ENCODE assay signal across 1 cellular context in the genomic region with DNA sequence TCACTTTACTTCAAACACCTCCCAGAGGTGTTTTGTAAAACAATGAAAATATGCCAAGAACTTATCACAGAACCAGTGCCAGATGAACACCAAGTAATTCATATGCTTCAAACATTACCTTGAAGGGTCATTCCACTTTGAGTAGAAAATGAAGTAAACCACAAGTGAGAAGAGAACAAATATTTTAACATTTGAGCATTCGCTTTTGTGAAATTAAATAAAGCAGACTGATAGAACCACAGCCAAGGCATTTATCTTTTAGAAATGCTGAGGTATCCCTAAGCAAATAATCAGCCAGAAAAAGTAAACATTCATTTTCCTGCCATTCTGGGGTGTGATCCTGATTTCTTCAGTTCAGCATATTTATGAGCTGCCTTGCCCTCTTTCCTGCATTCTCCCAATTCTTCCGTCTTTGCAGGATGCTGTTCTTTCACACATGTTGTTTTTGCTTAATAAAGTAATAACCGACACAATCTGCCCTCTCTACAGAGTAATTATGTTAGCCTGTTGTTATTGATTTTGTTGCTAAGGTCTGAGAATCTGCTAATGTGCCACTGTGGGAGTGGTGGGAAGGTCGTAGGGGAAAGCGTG.
TF ChIP-seq lines count a peak whose summit lies in the region.

No MANE protein-coding gene starts in this region.

TF ChIP-seq in GM23338, 12 proteins besides CTCF, POLR2A, EP300 and RAD21:
- TF ChIP-seq, protein P1, sequence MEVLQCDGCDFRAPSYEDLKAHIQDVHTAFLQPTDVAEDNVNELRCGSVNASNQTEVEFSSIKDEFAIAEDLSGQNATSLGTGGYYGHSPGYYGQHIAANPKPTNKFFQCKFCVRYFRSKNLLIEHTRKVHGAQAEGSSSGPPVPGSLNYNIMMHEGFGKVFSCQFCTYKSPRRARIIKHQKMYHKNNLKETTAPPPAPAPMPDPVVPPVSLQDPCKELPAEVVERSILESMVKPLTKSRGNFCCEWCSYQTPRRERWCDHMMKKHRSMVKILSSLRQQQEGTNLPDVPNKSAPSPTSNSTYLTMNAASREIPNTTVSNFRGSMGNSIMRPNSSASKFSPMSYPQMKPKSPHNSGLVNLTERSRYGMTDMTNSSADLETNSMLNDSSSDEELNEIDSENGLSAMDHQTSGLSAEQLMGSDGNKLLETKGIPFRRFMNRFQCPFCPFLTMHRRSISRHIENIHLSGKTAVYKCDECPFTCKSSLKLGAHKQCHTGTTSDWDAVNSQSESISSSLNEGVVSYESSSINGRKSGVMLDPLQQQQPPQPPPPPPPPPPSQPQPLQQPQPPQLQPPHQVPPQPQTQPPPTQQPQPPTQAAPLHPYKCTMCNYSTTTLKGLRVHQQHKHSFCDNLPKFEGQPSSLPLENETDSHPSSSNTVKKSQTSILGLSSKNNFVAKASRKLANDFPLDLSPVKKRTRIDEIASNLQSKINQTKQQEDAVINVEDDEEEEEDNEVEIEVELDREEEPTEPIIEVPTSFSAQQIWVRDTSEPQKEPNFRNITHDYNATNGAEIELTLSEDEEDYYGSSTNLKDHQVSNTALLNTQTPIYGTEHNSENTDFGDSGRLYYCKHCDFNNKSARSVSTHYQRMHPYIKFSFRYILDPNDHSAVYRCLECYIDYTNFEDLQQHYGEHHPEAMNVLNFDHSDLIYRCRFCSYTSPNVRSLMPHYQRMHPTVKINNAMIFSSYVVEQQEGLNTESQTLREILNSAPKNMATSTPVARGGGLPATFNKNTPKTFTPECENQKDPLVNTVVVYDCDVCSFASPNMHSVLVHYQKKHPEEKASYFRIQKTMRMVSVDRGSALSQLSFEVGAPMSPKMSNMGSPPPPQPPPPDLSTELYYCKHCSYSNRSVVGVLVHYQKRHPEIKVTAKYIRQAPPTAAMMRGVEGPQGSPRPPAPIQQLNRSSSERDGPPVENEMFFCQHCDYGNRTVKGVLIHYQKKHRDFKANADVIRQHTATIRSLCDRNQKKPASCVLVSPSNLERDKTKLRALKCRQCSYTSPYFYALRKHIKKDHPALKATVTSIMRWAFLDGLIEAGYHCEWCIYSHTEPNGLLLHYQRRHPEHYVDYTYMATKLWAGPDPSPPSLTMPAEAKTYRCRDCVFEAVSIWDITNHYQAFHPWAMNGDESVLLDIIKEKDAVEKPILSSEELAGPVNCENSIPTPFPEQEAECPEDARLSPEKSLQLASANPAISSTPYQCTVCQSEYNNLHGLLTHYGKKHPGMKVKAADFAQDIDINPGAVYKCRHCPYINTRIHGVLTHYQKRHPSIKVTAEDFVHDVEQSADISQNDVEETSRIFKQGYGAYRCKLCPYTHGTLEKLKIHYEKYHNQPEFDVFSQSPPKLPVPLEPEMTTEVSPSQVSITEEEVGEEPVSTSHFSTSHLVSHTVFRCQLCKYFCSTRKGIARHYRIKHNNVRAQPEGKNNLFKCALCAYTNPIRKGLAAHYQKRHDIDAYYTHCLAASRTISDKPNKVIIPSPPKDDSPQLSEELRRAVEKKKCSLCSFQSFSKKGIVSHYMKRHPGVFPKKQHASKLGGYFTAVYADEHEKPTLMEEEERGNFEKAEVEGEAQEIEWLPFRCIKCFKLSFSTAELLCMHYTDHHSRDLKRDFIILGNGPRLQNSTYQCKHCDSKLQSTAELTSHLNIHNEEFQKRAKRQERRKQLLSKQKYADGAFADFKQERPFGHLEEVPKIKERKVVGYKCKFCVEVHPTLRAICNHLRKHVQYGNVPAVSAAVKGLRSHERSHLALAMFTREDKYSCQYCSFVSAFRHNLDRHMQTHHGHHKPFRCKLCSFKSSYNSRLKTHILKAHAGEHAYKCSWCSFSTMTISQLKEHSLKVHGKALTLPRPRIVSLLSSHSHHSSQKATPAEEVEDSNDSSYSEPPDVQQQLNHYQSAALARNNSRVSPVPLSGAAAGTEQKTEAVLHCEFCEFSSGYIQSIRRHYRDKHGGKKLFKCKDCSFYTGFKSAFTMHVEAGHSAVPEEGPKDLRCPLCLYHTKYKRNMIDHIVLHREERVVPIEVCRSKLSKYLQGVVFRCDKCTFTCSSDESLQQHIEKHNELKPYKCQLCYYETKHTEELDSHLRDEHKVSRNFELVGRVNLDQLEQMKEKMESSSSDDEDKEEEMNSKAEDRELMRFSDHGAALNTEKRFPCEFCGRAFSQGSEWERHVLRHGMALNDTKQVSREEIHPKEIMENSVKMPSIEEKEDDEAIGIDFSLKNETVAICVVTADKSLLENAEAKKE (CRISPR knock-in tag; IDR thresholded peaks at IDR 0.05): no peak
- no peak for TF ChIP-seq JUNB (IDR thresholded peaks at IDR 0.05; ENCODE audit: unreplicated experiment)
- TF ChIP-seq, protein P2, sequence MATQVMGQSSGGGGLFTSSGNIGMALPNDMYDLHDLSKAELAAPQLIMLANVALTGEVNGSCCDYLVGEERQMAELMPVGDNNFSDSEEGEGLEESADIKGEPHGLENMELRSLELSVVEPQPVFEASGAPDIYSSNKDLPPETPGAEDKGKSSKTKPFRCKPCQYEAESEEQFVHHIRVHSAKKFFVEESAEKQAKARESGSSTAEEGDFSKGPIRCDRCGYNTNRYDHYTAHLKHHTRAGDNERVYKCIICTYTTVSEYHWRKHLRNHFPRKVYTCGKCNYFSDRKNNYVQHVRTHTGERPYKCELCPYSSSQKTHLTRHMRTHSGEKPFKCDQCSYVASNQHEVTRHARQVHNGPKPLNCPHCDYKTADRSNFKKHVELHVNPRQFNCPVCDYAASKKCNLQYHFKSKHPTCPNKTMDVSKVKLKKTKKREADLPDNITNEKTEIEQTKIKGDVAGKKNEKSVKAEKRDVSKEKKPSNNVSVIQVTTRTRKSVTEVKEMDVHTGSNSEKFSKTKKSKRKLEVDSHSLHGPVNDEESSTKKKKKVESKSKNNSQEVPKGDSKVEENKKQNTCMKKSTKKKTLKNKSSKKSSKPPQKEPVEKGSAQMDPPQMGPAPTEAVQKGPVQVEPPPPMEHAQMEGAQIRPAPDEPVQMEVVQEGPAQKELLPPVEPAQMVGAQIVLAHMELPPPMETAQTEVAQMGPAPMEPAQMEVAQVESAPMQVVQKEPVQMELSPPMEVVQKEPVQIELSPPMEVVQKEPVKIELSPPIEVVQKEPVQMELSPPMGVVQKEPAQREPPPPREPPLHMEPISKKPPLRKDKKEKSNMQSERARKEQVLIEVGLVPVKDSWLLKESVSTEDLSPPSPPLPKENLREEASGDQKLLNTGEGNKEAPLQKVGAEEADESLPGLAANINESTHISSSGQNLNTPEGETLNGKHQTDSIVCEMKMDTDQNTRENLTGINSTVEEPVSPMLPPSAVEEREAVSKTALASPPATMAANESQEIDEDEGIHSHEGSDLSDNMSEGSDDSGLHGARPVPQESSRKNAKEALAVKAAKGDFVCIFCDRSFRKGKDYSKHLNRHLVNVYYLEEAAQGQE (IDR thresholded peaks at IDR 0.05; ENCODE audit: unreplicated experiment): no peak
- no peak for TF ChIP-seq STAT1 (IDR thresholded peaks at IDR 0.05; ENCODE audit: unreplicated experiment)
- no peak for TF ChIP-seq POLR2AphosphoS5 (IDR thresholded peaks at IDR 0.05; ENCODE audit: low read depth)
- no peak for TF ChIP-seq NANOG (IDR thresholded peaks at IDR 0.05; ENCODE audit: borderline replicate concordance)
- no peak for TF ChIP-seq EZH2phosphoT487 (IDR thresholded peaks at IDR 0.05; ENCODE audit: unreplicated experiment)
- TF ChIP-seq ZNF114 (CRISPR knock-in tag; IDR thresholded peaks at IDR 0.05): no peak
- no peak for TF ChIP-seq ZNF331 (CRISPR knock-in tag; IDR thresholded peaks at IDR 0.05; ENCODE audit: low read depth)
- TF ChIP-seq CREB1 (CRISPR knock-in tag; IDR thresholded peaks at IDR 0.05; ENCODE audit: low read depth): no peak
- no peak for TF ChIP-seq EZH2 (IDR thresholded peaks at IDR 0.05; ENCODE audit: low read depth, unreplicated experiment)
- TF ChIP-seq, protein P3, sequence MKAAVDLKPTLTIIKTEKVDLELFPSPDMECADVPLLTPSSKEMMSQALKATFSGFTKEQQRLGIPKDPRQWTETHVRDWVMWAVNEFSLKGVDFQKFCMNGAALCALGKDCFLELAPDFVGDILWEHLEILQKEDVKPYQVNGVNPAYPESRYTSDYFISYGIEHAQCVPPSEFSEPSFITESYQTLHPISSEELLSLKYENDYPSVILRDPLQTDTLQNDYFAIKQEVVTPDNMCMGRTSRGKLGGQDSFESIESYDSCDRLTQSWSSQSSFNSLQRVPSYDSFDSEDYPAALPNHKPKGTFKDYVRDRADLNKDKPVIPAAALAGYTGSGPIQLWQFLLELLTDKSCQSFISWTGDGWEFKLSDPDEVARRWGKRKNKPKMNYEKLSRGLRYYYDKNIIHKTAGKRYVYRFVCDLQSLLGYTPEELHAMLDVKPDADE (IDR thresholded peaks at IDR 0.05): no peak
